1 cellular context compared by ENCODE assay signal in genomic region chr18:49070552-49070951, GRCh38.
TF ChIP-seq lines count a peak whose summit lies in the region.

No MANE protein-coding gene starts in this region.

TF ChIP-seq in WTC11, 78 proteins besides CTCF, POLR2A, EP300 and RAD21 (continued from another document):
- TF ChIP-seq, protein P1, sequence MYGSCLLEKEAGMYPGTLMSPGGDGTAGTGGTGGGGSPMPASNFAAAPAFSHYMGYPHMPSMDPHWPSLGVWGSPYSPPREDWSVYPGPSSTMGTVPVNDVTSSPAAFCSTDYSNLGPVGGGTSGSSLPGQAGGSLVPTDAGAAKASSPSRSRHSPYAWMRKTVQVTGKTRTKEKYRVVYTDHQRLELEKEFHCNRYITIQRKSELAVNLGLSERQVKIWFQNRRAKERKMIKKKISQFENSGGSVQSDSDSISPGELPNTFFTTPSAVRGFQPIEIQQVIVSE (CRISPR knock-in tag; IDR thresholded peaks at IDR 0.05; ENCODE audit: borderline replicate concordance) = no peak
- TF ChIP-seq CREB1 (CRISPR knock-in tag; IDR thresholded peaks at IDR 0.05) = no peak
- TF ChIP-seq, protein P2, sequence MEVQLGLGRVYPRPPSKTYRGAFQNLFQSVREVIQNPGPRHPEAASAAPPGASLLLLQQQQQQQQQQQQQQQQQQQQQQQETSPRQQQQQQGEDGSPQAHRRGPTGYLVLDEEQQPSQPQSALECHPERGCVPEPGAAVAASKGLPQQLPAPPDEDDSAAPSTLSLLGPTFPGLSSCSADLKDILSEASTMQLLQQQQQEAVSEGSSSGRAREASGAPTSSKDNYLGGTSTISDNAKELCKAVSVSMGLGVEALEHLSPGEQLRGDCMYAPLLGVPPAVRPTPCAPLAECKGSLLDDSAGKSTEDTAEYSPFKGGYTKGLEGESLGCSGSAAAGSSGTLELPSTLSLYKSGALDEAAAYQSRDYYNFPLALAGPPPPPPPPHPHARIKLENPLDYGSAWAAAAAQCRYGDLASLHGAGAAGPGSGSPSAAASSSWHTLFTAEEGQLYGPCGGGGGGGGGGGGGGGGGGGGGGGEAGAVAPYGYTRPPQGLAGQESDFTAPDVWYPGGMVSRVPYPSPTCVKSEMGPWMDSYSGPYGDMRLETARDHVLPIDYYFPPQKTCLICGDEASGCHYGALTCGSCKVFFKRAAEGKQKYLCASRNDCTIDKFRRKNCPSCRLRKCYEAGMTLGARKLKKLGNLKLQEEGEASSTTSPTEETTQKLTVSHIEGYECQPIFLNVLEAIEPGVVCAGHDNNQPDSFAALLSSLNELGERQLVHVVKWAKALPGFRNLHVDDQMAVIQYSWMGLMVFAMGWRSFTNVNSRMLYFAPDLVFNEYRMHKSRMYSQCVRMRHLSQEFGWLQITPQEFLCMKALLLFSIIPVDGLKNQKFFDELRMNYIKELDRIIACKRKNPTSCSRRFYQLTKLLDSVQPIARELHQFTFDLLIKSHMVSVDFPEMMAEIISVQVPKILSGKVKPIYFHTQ (CRISPR knock-in tag; IDR thresholded peaks at IDR 0.05) = no peak
- TF ChIP-seq, protein P3, sequence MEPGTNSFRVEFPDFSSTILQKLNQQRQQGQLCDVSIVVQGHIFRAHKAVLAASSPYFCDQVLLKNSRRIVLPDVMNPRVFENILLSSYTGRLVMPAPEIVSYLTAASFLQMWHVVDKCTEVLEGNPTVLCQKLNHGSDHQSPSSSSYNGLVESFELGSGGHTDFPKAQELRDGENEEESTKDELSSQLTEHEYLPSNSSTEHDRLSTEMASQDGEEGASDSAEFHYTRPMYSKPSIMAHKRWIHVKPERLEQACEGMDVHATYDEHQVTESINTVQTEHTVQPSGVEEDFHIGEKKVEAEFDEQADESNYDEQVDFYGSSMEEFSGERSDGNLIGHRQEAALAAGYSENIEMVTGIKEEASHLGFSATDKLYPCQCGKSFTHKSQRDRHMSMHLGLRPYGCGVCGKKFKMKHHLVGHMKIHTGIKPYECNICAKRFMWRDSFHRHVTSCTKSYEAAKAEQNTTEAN (CRISPR knock-in tag; IDR thresholded peaks at IDR 0.05) = no peak
- no peak for TF ChIP-seq FOXK1 (CRISPR knock-in tag; IDR thresholded peaks at IDR 0.05)
- TF ChIP-seq ZNF281 (CRISPR knock-in tag; IDR thresholded peaks at IDR 0.05) = no peak
- TF ChIP-seq JAZF1 (CRISPR knock-in tag; IDR thresholded peaks at IDR 0.05) = no peak
